In the genomic region with DNA sequence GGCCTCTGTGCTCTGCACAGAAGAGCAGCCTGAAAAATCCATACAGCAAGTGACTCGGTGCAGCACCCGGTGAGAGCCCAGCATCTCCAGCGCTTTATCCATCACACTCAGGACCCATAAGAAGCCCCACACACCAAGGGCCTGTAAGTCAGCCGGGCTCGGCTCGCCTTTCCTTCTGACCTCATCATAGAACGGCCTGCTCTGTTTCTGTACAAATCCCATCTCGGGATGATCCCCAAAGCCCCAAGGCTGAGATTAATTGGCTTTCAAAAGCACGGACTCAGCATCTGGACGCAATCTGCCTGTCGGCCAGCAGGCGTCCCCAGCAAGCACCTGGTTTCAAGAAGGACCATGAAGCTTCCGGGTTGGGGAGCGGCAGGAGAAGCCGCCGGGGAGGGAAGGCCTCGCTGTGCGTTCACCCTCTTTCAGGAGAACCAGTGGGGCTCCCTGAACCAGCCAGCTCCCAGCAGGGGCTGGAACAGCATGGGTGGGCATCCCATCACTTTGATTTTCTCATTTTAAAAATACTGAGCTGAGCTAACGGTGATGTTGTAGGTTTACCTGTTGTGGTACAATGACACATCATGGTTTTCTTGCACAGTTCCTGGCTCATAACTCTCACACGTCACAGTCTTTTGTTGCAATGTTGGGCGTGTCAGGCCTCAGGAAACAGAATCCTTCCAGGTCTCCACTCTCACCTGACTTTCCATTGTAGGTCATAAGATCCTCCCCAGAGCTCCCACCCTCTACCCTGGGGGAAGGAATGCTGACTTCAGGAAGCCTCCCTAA, we compare ENCODE assay signal across 8 cellular contexts. TPM values are rescaled to one million over a fixed set of nuclear protein-coding genes. Genes with fewer than 3 reads are reported as not detected.
DNase-seq lines count a peak whose midpoint lies in the region; ATAC-seq and TF ChIP-seq lines count a peak whose summit lies in the region.

No MANE protein-coding gene starts in this region.

- H3K27me3 ChIP-seq in lung (ENCODE audit: control insufficient read depth, insufficient read depth): no peaks in the 10 kb centered on the region

- peak; percentile 92 for TF ChIP-seq CTCF in GM12872 (IDR thresholded peaks at IDR 0.05; ENCODE audit: insufficient read depth, low read depth, low read length)
- TF ChIP-seq CTCF in lung (IDR thresholded peaks at IDR 0.05; ENCODE audit: control extremely low read depth, extremely low read depth): peak; percentile 64

- H3K27ac ChIP-seq in lung (ENCODE audit: low read depth in 1 of 2, low read length in 1 of 2): peak overlapping the region; percentile 14 to 85

- peaks cover 0 to 7% of the 10 kb centered on the region in 2 donors for H3K36me3 ChIP-seq in lung (ENCODE audit: control insufficient read depth in 2 of 2, insufficient read depth in 2 of 2, low read length in 2 of 2)

- WGBS in lung, 2 donors: 16 to 19% methylated on average over 21 of the region's 21 CpGs

- ATAC-seq in lung (ENCODE audit: insufficient read depth, low FRiP score) (peak; percentile 84), GM19452 (IDR thresholded peaks at IDR 0.05; ENCODE audit: unreplicated experiment) (no peak)

- DNase-seq in HS-5 (ENCODE audit: low read depth) (peak; percentile 68), NCI-H82 treated with DMSO at 0.1 percent for 48 hours (lab: John Stamatoyannopoulos, UW; ENCODE audit: unreplicated experiment) (peak; percentile 96), ecto neural progenitor cell (ENCODE audit: low spot score) (peak; percentile 87), lung (ENCODE audit: low spot score) (peak; percentile 84)
- DNase-seq in activated CD4-positive, alpha-beta T cell treated with anti-CD3 and anti-CD28 coated beads, Interleukin-2, amount 50 U/mL, for 48 hours: peak; percentile 80 to 86
- DNase-seq in stimulated activated CD4-positive, alpha-beta T cell treated with anti-CD3 and anti-CD28 coated beads, TNF-alpha, amount 100 ng/mL, for 48 hours (ENCODE audit: low read depth in 3 of 3): peak; percentile 57 to 74 (median 67)

- H3K4me1 ChIP-seq in lung (ENCODE audit: control insufficient read depth in 2 of 2, insufficient read depth in 2 of 2, low read length in 2 of 2): no peaks in the 10 kb centered on the region

- H3K4me3 ChIP-seq in lung: no peak overlapping the region

- H3K9me3 ChIP-seq in lung (ENCODE audit: control insufficient read depth in 2 of 2, insufficient read depth in 1 of 2, low read length in 1 of 2): no peaks in the 10 kb centered on the region

RNA-seq across cellular contexts. Expression of a gene that starts 6.7 kb away (rescaled TPM):
- 10 to 100 TPM; 33.2 to 89.4 TPM for total RNA-seq in lung
- polyA plus RNA-seq in lung: 100 to 1,000 TPM in 1 of 2 donors, 10 to 100 TPM in 1; 60.4 to 128 TPM

RNA-seq across cellular contexts. Expression of a gene that starts 22.9 kb away (rescaled TPM):
- 100 to 1,000 TPM in 1 of 2 donors, 10 to 100 TPM in 1; 31.0 to 154 TPM for total RNA-seq in lung
- 100 to 1,000 TPM in 1 of 2 donors, 10 to 100 TPM in 1; 33.2 to 309 TPM for polyA plus RNA-seq in lung
